In the genomic region with DNA sequence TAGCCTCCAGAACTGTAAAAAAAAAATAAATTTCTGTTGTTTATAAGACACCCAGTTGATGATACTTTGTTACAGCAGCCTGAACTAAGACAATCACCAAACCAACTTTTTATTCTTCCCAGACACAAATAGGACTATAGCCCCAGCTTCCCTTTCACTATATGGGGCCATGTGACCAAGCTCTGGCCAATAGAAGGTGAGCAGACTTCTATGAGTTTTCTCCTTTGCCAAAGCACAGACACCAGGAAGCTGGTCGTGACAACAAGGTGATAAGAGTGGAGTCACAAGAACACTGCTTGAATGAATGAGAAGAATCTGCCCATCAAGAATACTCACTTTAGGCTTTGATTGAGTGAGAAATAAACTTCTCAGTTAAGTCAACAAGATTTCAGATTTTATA, we compare ENCODE assay signal across 14 cellular contexts.
DNase-seq lines count a peak whose midpoint lies in the region; ATAC-seq, FAIRE-seq and TF ChIP-seq lines count a peak whose summit lies in the region.
"Had no signal": no experiment of that assay in that cellular context is flagged by ENCODE, and none has a peak within 500 bp of the region (broad histone marks: within the 10 kb centered on the region; RNA-seq: fewer than 3 reads in every experiment).

No MANE protein-coding gene starts in this region.

- no peaks in the 10 kb centered on the region for H4K20me1 ChIP-seq in H1 (replicated peaks in 1 of 2; ENCODE audit: control insufficient read depth in 1 of 2, insufficient read depth in 2 of 2, low read length in 2 of 2)
- H4K20me1 ChIP-seq: BLaER1 treated with 17β-estradiol and CSF1 and Interleukin-3, amounts not matched to agents 10 nM and 100 nM had no signal

- H3K4ac ChIP-seq in H1 (replicated peaks; ENCODE audit: insufficient read length, low read depth, low read length) = no peak overlapping the region
- H3K4ac ChIP-seq in neuronal stem cell (ENCODE audit: low read length) = no peak overlapping the region

- H3K4me2 ChIP-seq in H1 (ENCODE audit: insufficient read depth in 1 of 2, low read depth in 2 of 2, low read length in 2 of 2) (no peak overlapping the region), neuronal stem cell (ENCODE audit: insufficient read depth, low read length, poor library complexity, severe bottlenecking) (no peak overlapping the region)
- H3K4me2 ChIP-seq: BLaER1 treated with 17β-estradiol and CSF1 and Interleukin-3, amounts not matched to agents 10 nM and 100 nM had no signal

- WGBS in H1 (ENCODE audit: extremely low coverage in 1 of 2, insufficient coverage in 1 of 2, insufficient read length in 1 of 2, insufficient replicate concordance in 2 of 2, low coverage in 1 of 2, low lambda C conversion rate in 2 of 2, missing lambda C conversion rate in 1 of 2), 2 experiments = 93% methylated on average over 1 of the region's 1 CpG; no CpG with 5 or more reads in 1 of the 2 experiments
- WGBS in neuronal stem cell (ENCODE audit: extremely low coverage in 2 of 2, insufficient read length in 2 of 2, insufficient replicate concordance in 1 of 2), 2 donors = no CpG with 5 or more reads among the region's 1 CpG

- peaks cover 0 to 1% (median 0%) of the 10 kb centered on the region in 4 experiments; a peak in 1 of 7 replicates for H3K27me3 ChIP-seq in H1 (replicated peaks in 1 of 4; ENCODE audit: control insufficient read depth in 3 of 4, extremely low read depth in 1 of 4, insufficient read depth in 3 of 4, low read length in 3 of 4)
- no peaks in the 10 kb centered on the region for H3K27me3 ChIP-seq in neuronal stem cell (ENCODE audit: control insufficient read depth in 3 of 3, insufficient read depth in 3 of 3, low read depth in 1 of 3, low read length in 3 of 3)
- H3K27me3 ChIP-seq: BLaER1 treated with 17β-estradiol and CSF1 and Interleukin-3, amounts not matched to agents 10 nM and 100 nM had no signal

- H3K27ac ChIP-seq in H1 (ENCODE audit: low read depth, low read length) (no peak overlapping the region), neuronal stem cell (replicated peaks; ENCODE audit: low read length) (no peak overlapping the region)
- H3K27ac ChIP-seq: BLaER1 treated with 17β-estradiol and CSF1 and Interleukin-3, amounts not matched to agents 10 nM and 100 nM had no signal

- H3K56ac ChIP-seq in H1 (replicated peaks; ENCODE audit: insufficient read length, low read depth, low read length) = no peak overlapping the region

- no peak overlapping the region for H4K5ac ChIP-seq in H1 (ENCODE audit: insufficient read length, low read depth, low read length)

- H2BK15ac ChIP-seq in H1 (ENCODE audit: low read length) (no peak overlapping the region), neuronal stem cell (ENCODE audit: low read length) (no peak overlapping the region)

- H2BK120ac ChIP-seq in H1 (replicated peaks; ENCODE audit: low read depth, low read length) = no peak overlapping the region
- H2BK120ac ChIP-seq in neuronal stem cell (ENCODE audit: low read depth, low read length) = no peak overlapping the region

- no peak overlapping the region for H3K18ac ChIP-seq in H1 (ENCODE audit: extremely low read depth, low read length)
- no peak overlapping the region for H3K18ac ChIP-seq in neuronal stem cell (ENCODE audit: low read length)

- no peaks in the 10 kb centered on the region for H3K79me1 ChIP-seq in H1 (ENCODE audit: low read depth, low read length)
- no peaks in the 10 kb centered on the region for H3K79me1 ChIP-seq in neuronal stem cell (ENCODE audit: low read depth, low read length)

- no peak overlapping the region for H2BK12ac ChIP-seq in H1 (ENCODE audit: low read depth, low read length)
- no peak overlapping the region for H2BK12ac ChIP-seq in neuronal stem cell (ENCODE audit: low read length)

- no peak overlapping the region for H3K14ac ChIP-seq in H1 (ENCODE audit: insufficient read length)
- H3K14ac ChIP-seq in neuronal stem cell (ENCODE audit: low read length) = no peak overlapping the region

- H3K9ac ChIP-seq in H1 (replicated peaks in 1 of 4; ENCODE audit: extremely low read depth in 1 of 4, low read depth in 3 of 4, low read length in 3 of 4) (no peak overlapping the region), neuronal stem cell (ENCODE audit: low read depth, low read length, poor library complexity) (no peak overlapping the region)
- H3K9ac ChIP-seq: BLaER1 treated with 17β-estradiol and CSF1 and Interleukin-3, amounts not matched to agents 10 nM and 100 nM had no signal

- TF ChIP-seq CTCF in NB4 (IDR thresholded peaks at IDR 0.05; ENCODE audit: low read depth, low read length) = no peak
- no peak for TF ChIP-seq CTCF in H1 (IDR thresholded peaks at IDR 0.05; ENCODE audit: control extremely low read depth in 1 of 3, insufficient read depth in 1 of 3, low read depth in 1 of 3, low read length in 3 of 3)

- H3K4me3 ChIP-seq in NB4 (ENCODE audit: low read depth, low read length) (no peak overlapping the region), H1 (ENCODE audit: extremely low read depth in 1 of 4, insufficient read depth in 2 of 4, low read depth in 3 of 4, low read length in 4 of 4) (no peak overlapping the region), neuronal stem cell (ENCODE audit: low read length in 2 of 2) (no peak overlapping the region)
- H3K4me3 ChIP-seq: BLaER1 treated with 17β-estradiol and CSF1 and Interleukin-3, amounts not matched to agents 10 nM and 100 nM had no signal

- no peaks in the 10 kb centered on the region for H3K23me2 ChIP-seq in H1 (ENCODE audit: low read depth, low read length)

- H3K23ac ChIP-seq in H1 (ENCODE audit: insufficient read length) (no peak overlapping the region), neuronal stem cell (ENCODE audit: low read depth, low read length, poor library complexity) (no peak overlapping the region)

- no peaks in the 10 kb centered on the region; a peak in 1 of 7 replicates for H3K4me1 ChIP-seq in H1 (replicated peaks in 1 of 4; ENCODE audit: control insufficient read depth in 3 of 4, insufficient read depth in 4 of 4, low read length in 3 of 4)
- no peaks in the 10 kb centered on the region for H3K4me1 ChIP-seq in neuronal stem cell (ENCODE audit: control insufficient read depth in 2 of 2, insufficient read depth in 1 of 2, low read depth in 1 of 2, low read length in 2 of 2)
- H3K4me1 ChIP-seq: BLaER1 treated with 17β-estradiol and CSF1 and Interleukin-3, amounts not matched to agents 10 nM and 100 nM had no signal

- H4K91ac ChIP-seq in H1 (replicated peaks; ENCODE audit: insufficient read length, low read length) (no peak overlapping the region), neuronal stem cell (ENCODE audit: low read depth, low read length, poor library complexity) (no peak overlapping the region)

- ATAC-seq in left ventricle myocardium superior = no peak
- no peak for ATAC-seq in HG03460 (IDR thresholded peaks at IDR 0.05; ENCODE audit: unreplicated experiment)

- CTCF ChIA-PET in H1 (lab: Charles Lee; ENCODE audit: partially characterized antibody) = no interaction called here

- no peak overlapping the region for H2BK20ac ChIP-seq in H1 (ENCODE audit: low read length)

- intact Hi-C loops in left ventricle myocardium superior (cut with micrococcal nuclease) = no loop called here

- FAIRE-seq in H1 (lab: Jason Lieb, UNC) = no peak
- FAIRE-seq: RCC 7860 had no signal

- H4K8ac ChIP-seq in H1 (ENCODE audit: extremely low read depth, insufficient read depth, low read length) = no peak overlapping the region
- no peak overlapping the region for H4K8ac ChIP-seq in neuronal stem cell (ENCODE audit: low read depth, low read length)

- no peak overlapping the region for H2AK5ac ChIP-seq in H1 (ENCODE audit: low read depth, low read length)
- H2AK5ac ChIP-seq in neuronal stem cell (ENCODE audit: low read depth, low read length) = no peak overlapping the region

- H2AFZ ChIP-seq in H1 (ENCODE audit: low read length) (peak overlapping the region; percentile 6; the same call in 1 of the 2 replicates), neuronal stem cell (ENCODE audit: low read length) (peak overlapping the region; percentile 38)

- no peak overlapping the region for H2BK5ac ChIP-seq in H1 (ENCODE audit: low read depth, low read length)
- H2BK5ac ChIP-seq in neuronal stem cell (ENCODE audit: low read length) = no peak overlapping the region

- peaks cover 0 to 4% of the 10 kb centered on the region in 2 experiments; a peak in 2 of 4 replicates for H3K9me3 ChIP-seq in H1 (ENCODE audit: insufficient read depth in 2 of 2, low read depth in 1 of 2, low read length in 1 of 2)
- H3K9me3 ChIP-seq in neuronal stem cell (replicated peaks in 1 of 2; ENCODE audit: control insufficient read depth in 2 of 2, insufficient read depth in 1 of 2, low read depth in 1 of 2, low read length in 2 of 2) = peaks cover 2 to 4% of the 10 kb centered on the region in 2 donors

- DNase-seq in NB4 (ENCODE audit: low read depth) = peak; percentile 6
- DNase-seq in H1 (ENCODE audit: low read depth in 1 of 2, low spot score in 2 of 2) = no peak
- DNase-seq in neuronal stem cell (ENCODE audit: low spot score) = no peak
- DNase-seq in left ventricle myocardium superior = no peak
- DNase-seq in NCI-H146 treated with DMSO at 0.1 percent for 48 hours (lab: John Stamatoyannopoulos, UW; ENCODE audit: unreplicated experiment) = no peak
- DNase-seq: HFFc6, NCI-H1092 treated with DMSO at 0.1 percent for 48 hours, NCI-H1694 treated with DMSO at 0.1 percent for 48 hours, NCI-H748 treated with DMSO at 0.1 percent for 48 hours, SHP77 had no signal

- no peak for TF ChIP-seq RAD21 in Ishikawa (IDR thresholded peaks at IDR 0.05; ENCODE audit: low read depth)
- no peak for TF ChIP-seq RAD21 in H1 (IDR thresholded peaks at IDR 0.05 in 1 of 2, conservative IDR thresholded peaks at IDR 0.05 in 1 of 2; ENCODE audit: low read depth in 2 of 2, low read length in 2 of 2)

- H3K79me2 ChIP-seq in H1 (ENCODE audit: control insufficient read depth in 1 of 2, insufficient read depth in 2 of 2, low read length in 2 of 2) = no peaks in the 10 kb centered on the region

- TF ChIP-seq EP300 in Ishikawa (IDR thresholded peaks at IDR 0.05; ENCODE audit: borderline replicate concordance) (no peak), H1 (IDR thresholded peaks at IDR 0.05; ENCODE audit: borderline replicate concordance in 1 of 2, low read depth in 2 of 2, low read length in 2 of 2) (no peak)

- no peak for TF ChIP-seq POLR2A in NB4 (IDR thresholded peaks at IDR 0.05; ENCODE audit: extremely low read depth, insufficient read length)
- no peak for TF ChIP-seq POLR2A in H1 (IDR thresholded peaks at IDR 0.05; ENCODE audit: control extremely low read depth in 1 of 2, low read depth in 2 of 2, low read length in 2 of 2)

- POLR2A ChIA-PET in H1 (lab: Charles Lee; ENCODE audit: partially characterized antibody) = no interaction called here

- H3K36me3 ChIP-seq in H1 (ENCODE audit: control insufficient read depth in 2 of 4, insufficient read depth in 4 of 4, low read length in 3 of 4) (peaks cover 0 to 4% (median 0%) of the 10 kb centered on the region in 4 experiments; a peak in 2 of 8 replicates), neuronal stem cell (replicated peaks in 1 of 2; ENCODE audit: control insufficient read depth in 2 of 2, insufficient read depth in 2 of 2, low read length in 2 of 2) (no peaks in the 10 kb centered on the region)
- H3K36me3 ChIP-seq: BLaER1 treated with 17β-estradiol and CSF1 and Interleukin-3, amounts not matched to agents 10 nM and 100 nM had no signal

TF ChIP-seq in Ishikawa, 13 proteins besides CTCF, POLR2A, EP300 and RAD21 (continues in another document):
- TF ChIP-seq TEAD4 (IDR thresholded peaks at IDR 0.05) = no peak

TF ChIP-seq in H1, 55 proteins besides CTCF, POLR2A, EP300 and RAD21 (continues in another document):
- no peak for TF ChIP-seq TCF12 (IDR thresholded peaks at IDR 0.05; ENCODE audit: low read depth, low read length)
